ENCODE assay signal across 20 cellular contexts in the genomic region with DNA sequence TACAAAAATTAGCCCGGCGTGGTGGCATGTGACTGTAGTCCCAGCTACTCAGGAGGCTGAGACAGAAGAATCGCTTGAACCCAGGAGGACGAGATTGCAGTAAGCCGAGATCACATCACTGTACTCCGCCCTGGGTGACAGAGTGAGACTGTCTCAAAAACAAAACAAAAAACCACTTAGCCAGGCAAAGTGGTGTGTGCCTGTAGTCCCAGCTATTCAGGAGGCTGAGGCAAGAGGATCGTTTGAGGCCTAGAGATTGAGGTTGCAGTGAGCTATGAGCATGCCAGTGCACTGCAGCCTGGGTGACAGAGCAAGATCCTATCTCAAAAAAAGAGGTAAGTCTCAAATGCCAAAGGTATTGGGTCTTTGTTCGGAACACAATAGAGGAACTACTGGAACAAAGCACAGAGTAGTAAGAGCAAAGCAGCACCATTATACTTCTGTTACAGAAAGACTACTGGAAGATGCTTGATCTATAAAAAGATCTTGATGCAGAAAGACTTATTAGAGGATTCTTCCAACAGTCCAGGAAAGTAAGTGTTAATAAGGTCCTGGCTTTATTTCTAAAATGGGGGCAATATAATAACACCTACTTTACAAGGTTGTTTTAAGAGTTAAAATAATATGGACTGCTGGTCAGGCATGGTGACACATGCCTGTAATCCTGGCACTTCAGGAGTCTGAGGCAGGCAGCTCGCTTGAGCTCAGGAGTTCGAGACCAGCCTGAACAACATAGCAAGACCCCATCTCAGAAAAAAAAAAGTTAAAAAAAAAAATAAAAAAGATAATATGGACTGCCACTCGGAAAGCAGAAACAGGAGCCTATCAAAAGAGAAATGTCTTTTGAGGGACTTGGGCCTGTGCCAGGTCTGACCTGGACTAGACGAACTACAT. TPM values are rescaled to one million over a fixed set of nuclear protein-coding genes. Genes with fewer than 3 reads are reported as not detected.
"Had no signal": no experiment of that assay in that cellular context is flagged by ENCODE, and none has a peak within 500 bp of the region (broad histone marks: within the 10 kb centered on the region; RNA-seq: fewer than 3 reads in every experiment).

No MANE protein-coding gene starts in this region.

- H3K4me3 ChIP-seq: esophagus muscularis mucosa, left ventricle myocardium inferior, sigmoid colon had no signal

- H3K4me3 Mint-ChIP-seq: activated CD4-positive, alpha-beta T cell treated with anti-CD3 and anti-CD28 coated beads, Interleukin-2, amount 10 ng/mL, durations not matched to agents 24 days and 14 days; activated CD8-positive, alpha-beta T cell treated with anti-CD3 and anti-CD28 coated beads, Interleukin-2, amount 10 ng/mL, durations not matched to agents 7 days and 5 days; stimulated activated naive CD8-positive, alpha-beta T cell treated with anti-CD3 and anti-CD28 coated beads, Interleukin-15, amount 100 ng/mL, for 72 hours; T-helper 1 cell treated with Interleukin-12 subunit alpha and Interleukin-12 subunit beta and Interleukin-4 antibody, amounts not matched to agents 30 μg/mL and 1 μg/mL, for 36 hours had no signal

- FAIRE-seq: endometrium had no signal

- H3K36me3 ChIP-seq: esophagus muscularis mucosa, left ventricle myocardium inferior, sigmoid colon had no signal

- H3K27ac Mint-ChIP-seq: activated CD4-positive, alpha-beta T cell treated with anti-CD3 and anti-CD28 coated beads, Interleukin-2, amount 10 ng/mL, durations not matched to agents 24 days and 14 days; activated CD8-positive, alpha-beta T cell treated with anti-CD3 and anti-CD28 coated beads, Interleukin-2, amount 10 ng/mL, durations not matched to agents 7 days and 5 days; stimulated activated naive CD8-positive, alpha-beta T cell treated with anti-CD3 and anti-CD28 coated beads, Interleukin-15, amount 100 ng/mL, for 72 hours; T-helper 1 cell treated with Interleukin-12 subunit alpha and Interleukin-12 subunit beta and Interleukin-4 antibody, amounts not matched to agents 30 μg/mL and 1 μg/mL, for 36 hours had no signal

- ATAC-seq: activated CD8-positive, alpha-beta T cell treated with anti-CD3 and anti-CD28 coated beads, Interleukin-2, amount 10 ng/mL, durations not matched to agents 7 days and 5 days; activated naive CD4-positive, alpha-beta T cell treated with anti-CD3 and anti-CD28 coated beads, Interleukin-2, amount 50 U/mL, for 72 hours; stimulated activated naive CD8-positive, alpha-beta T cell treated with anti-CD3 and anti-CD28 coated beads, Interleukin-15, amount 100 ng/mL, for 72 hours had no signal

- H3K27ac ChIP-seq: esophagus muscularis mucosa, left ventricle myocardium inferior, sigmoid colon had no signal

- H3K9me3 ChIP-seq: esophagus muscularis mucosa, left ventricle myocardium inferior, sigmoid colon had no signal

- H3K27me3 Mint-ChIP-seq: activated CD4-positive, alpha-beta T cell treated with anti-CD3 and anti-CD28 coated beads, Interleukin-2, amount 10 ng/mL, durations not matched to agents 24 days and 14 days; stimulated activated naive CD8-positive, alpha-beta T cell treated with anti-CD3 and anti-CD28 coated beads, Interleukin-15, amount 100 ng/mL, for 72 hours had no signal

- H3K27me3 ChIP-seq: esophagus muscularis mucosa, sigmoid colon had no signal

- H3K36me3 Mint-ChIP-seq: activated naive CD4-positive, alpha-beta T cell treated with anti-CD3 and anti-CD28 coated beads, Interleukin-2, amount 50 U/mL, for 72 hours had no signal

- H3K9me3 Mint-ChIP-seq: activated CD4-positive, alpha-beta T cell treated with anti-CD3 and anti-CD28 coated beads, Interleukin-2, amount 10 ng/mL, durations not matched to agents 24 days and 14 days; activated naive CD4-positive, alpha-beta T cell treated with anti-CD3 and anti-CD28 coated beads, Interleukin-2, amount 50 U/mL, for 72 hours; stimulated activated naive CD8-positive, alpha-beta T cell treated with anti-CD3 and anti-CD28 coated beads, Interleukin-15, amount 100 ng/mL, for 72 hours; T-helper 1 cell treated with Interleukin-12 subunit alpha and Interleukin-12 subunit beta and Interleukin-4 antibody, amounts not matched to agents 30 μg/mL and 1 μg/mL, for 36 hours had no signal

- DNase-seq: activated CD4-positive, alpha-beta T cell treated with anti-CD3 and anti-CD28 coated beads, Interleukin-2, amount 10 ng/mL, durations not matched to agents 24 days and 14 days; activated CD4-positive, CD25-positive, alpha-beta regulatory T cell; activated CD8-positive, alpha-beta memory T cell treated with anti-CD3 and anti-CD28 coated beads, Interleukin-2, amount 50 U/mL, for 4 hours; activated CD8-positive, alpha-beta T cell treated with anti-CD3 and anti-CD28 coated beads, Interleukin-2, amount 10 ng/mL, durations not matched to agents 7 days and 5 days; activated effector memory CD4-positive, alpha-beta T cell treated with anti-CD3 and anti-CD28 coated beads, Interleukin-2, amount 50 U/mL, for 16 hours; activated T-cell treated with anti-CD3 and anti-CD28 coated beads, Interleukin-2, amount 50 U/mL, for 48 hours; sigmoid colon; stimulated activated CD4-positive, alpha-beta T cell treated with anti-CD3 and anti-CD28 coated beads, Interleukin-1b, Interleukin-23, amount 100 ng/mL, for 48 hours; stimulated activated naive CD8-positive, alpha-beta T cell treated with anti-CD3 and anti-CD28 coated beads, Interleukin-15, amount 100 ng/mL, for 72 hours had no signal

RNA-seq across cellular contexts. Expression of a gene that starts 44.0 kb away (rescaled TPM):
- total RNA-seq: activated CD4-positive, alpha-beta T cell treated with anti-CD3 and anti-CD28 coated beads, Interleukin-2, amount 10 ng/mL, durations not matched to agents 24 days and 14 days; activated CD8-positive, alpha-beta T cell treated with anti-CD3 and anti-CD28 coated beads, Interleukin-2, amount 10 ng/mL, durations not matched to agents 7 days and 5 days; activated naive CD4-positive, alpha-beta T cell treated with anti-CD3 and anti-CD28 coated beads, Interleukin-2, amount 50 U/mL, for 72 hours; esophagus muscularis mucosa; glomerular endothelial cell; kidney epithelial cell; osteocyte; sigmoid colon; temporal lobe; ureter had no signal
- polyA plus RNA-seq: neural cell, sigmoid colon had no signal
